Comparison of ENCODE assay signal across 8 cellular contexts in the genomic region with DNA sequence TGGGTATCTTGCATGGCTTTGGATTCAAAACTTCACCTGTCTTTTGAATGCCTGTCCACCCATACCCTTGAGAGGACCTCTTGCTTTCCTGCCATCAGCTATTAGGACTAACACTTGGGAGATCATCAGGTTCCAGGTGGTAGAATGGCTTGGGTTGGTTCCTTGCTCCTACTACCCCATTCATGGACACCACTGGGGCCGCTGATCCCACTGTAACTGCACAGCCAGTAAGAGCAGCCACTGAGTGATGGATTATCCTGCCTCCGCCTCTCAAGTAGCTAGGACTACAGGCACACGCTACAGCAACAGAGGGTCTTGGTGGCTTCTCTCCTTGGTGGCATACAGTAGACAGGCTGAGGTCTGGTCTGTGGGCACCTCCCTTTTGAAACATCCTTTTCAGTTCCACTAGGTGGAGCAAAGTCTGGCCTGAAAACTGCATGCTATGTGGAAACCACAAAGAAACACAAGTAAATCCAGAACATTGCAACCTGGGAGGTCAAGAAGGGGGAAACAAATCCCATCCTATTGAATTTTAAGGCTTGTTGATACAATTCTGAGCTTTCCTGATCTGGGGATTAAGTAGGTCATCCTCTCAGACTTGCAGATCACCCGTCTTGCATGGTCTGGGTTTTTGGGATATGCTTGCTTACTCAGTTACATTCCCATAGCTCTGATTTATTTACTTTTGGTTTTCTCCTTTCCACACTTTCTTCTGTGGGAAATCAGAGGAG. TPM values are rescaled to one million over a fixed set of nuclear protein-coding genes. Genes with fewer than 3 reads are reported as not detected.
DNase-seq lines count a peak whose midpoint lies in the region; ATAC-seq, FAIRE-seq and TF ChIP-seq lines count a peak whose summit lies in the region.

No MANE protein-coding gene starts in this region.

- WGBS in H1 (ENCODE audit: extremely low coverage in 1 of 2, insufficient coverage in 1 of 2, insufficient read length in 1 of 2, insufficient replicate concordance in 2 of 2, low coverage in 1 of 2, low lambda C conversion rate in 2 of 2, missing lambda C conversion rate in 1 of 2), 2 experiments: 85% methylated on average over 4 of the region's 4 CpGs; no CpG with 5 or more reads in 1 of the 2 experiments

- H3K4me1 ChIP-seq in Peyer's patch (peaks cover 0 to 14% (median 5%) of the 10 kb centered on the region in 4 donors), H1 (replicated peaks in 1 of 4; ENCODE audit: control insufficient read depth in 3 of 4, insufficient read depth in 4 of 4, low read length in 3 of 4) (no peaks in the 10 kb centered on the region), muscle layer of duodenum (ENCODE audit: control insufficient read depth in 1 of 2, insufficient read depth in 2 of 2, low read length in 2 of 2) (peaks cover 10 to 18% of the 10 kb centered on the region in 2 donors)

- CTCF ChIA-PET in H1 (lab: Charles Lee; ENCODE audit: partially characterized antibody): interaction anchor here (0.7 to 5.2 kb wide), 28 partner anchors 9 to 316 kb away, joined by 3 to 42 read pairs (median 4); a partner anchor contains a TSS

- peaks cover 3 to 7% of the 10 kb centered on the region in 2 experiments; a peak in 2 of 4 replicates for H3K79me2 ChIP-seq in H1 (ENCODE audit: control insufficient read depth in 1 of 2, insufficient read depth in 2 of 2, low read length in 2 of 2)

- H3K36me3 ChIP-seq in Peyer's patch (no peaks in the 10 kb centered on the region), H1 (ENCODE audit: control insufficient read depth in 2 of 4, insufficient read depth in 4 of 4, low read length in 3 of 4) (no peaks in the 10 kb centered on the region), muscle layer of duodenum (ENCODE audit: control insufficient read depth in 1 of 2, insufficient read depth in 2 of 2, low read length in 2 of 2) (peaks cover 0 to 4% of the 10 kb centered on the region in 2 donors)

- H3K79me1 ChIP-seq in H1 (ENCODE audit: low read depth, low read length): peaks cover 3% of the 10 kb centered on the region; the same call in 1 of the 2 replicates

- H2BK15ac ChIP-seq in H1 (ENCODE audit: low read length): peak overlapping the region; percentile 94; the same call in 1 of the 2 replicates

- no peak for TF ChIP-seq POLR2A in GM12891 (IDR thresholded peaks at IDR 0.05; ENCODE audit: low read depth, low read length)
- TF ChIP-seq POLR2A in Peyer's patch (IDR thresholded peaks at IDR 0.05): no peak
- TF ChIP-seq POLR2A in H1 (IDR thresholded peaks at IDR 0.05; ENCODE audit: control extremely low read depth in 1 of 2, low read depth in 2 of 2, low read length in 2 of 2): no peak

- ATAC-seq in HG03439 (IDR thresholded peaks at IDR 0.05; ENCODE audit: unreplicated experiment): no peak

- H2BK20ac ChIP-seq in H1 (ENCODE audit: low read length): no peak overlapping the region

- no peak overlapping the region for H3K14ac ChIP-seq in H1 (ENCODE audit: insufficient read length)

- no peak overlapping the region for H3K23ac ChIP-seq in H1 (ENCODE audit: insufficient read length)

- peak; percentile 64 for DNase-seq in AG08395 (ENCODE audit: low spot score)
- no peak for DNase-seq in GM12891 (ENCODE audit: insufficient read length, low spot score)
- DNase-seq in Peyer's patch: no peak
- DNase-seq in H1 (ENCODE audit: low read depth in 1 of 2, low spot score in 2 of 2): no peak
- no peak for DNase-seq in NCI-H446 treated with DMSO at 0.1 percent for 48 hours (lab: John Stamatoyannopoulos, UW)
- DNase-seq in middle frontal gyrus (ENCODE audit: extremely low spot score, low spot score): no peak

- FAIRE-seq in GM12891 (lab: Jason Lieb, UNC) (peak; percentile 88), H1 (lab: Jason Lieb, UNC) (peak; percentile 77)

- H3K23me2 ChIP-seq in H1 (ENCODE audit: low read depth, low read length): no peaks in the 10 kb centered on the region

- H4K91ac ChIP-seq in H1 (replicated peaks; ENCODE audit: insufficient read length, low read length): peak overlapping the region; percentile 46

- 0 out of 2 replicates have a peak overlapping the region, but pooled peaks have one; percentile 67 for H2BK5ac ChIP-seq in H1 (ENCODE audit: low read depth, low read length)

- H3K4me3 ChIP-seq in Peyer's patch (no peak overlapping the region), H1 (ENCODE audit: extremely low read depth in 1 of 4, insufficient read depth in 2 of 4, low read depth in 3 of 4, low read length in 4 of 4) (no peak overlapping the region), muscle layer of duodenum (ENCODE audit: low read depth in 1 of 2, low read length in 2 of 2) (no peak overlapping the region)

- H4K20me1 ChIP-seq in H1 (replicated peaks in 1 of 2; ENCODE audit: control insufficient read depth in 1 of 2, insufficient read depth in 2 of 2, low read length in 2 of 2): no peaks in the 10 kb centered on the region

- H2AFZ ChIP-seq in H1 (ENCODE audit: low read length): no peak overlapping the region

- H3K9me3 ChIP-seq in Peyer's patch (no peaks in the 10 kb centered on the region), H1 (ENCODE audit: insufficient read depth in 2 of 2, low read depth in 1 of 2, low read length in 1 of 2) (no peaks in the 10 kb centered on the region), muscle layer of duodenum (ENCODE audit: control insufficient read depth in 1 of 2, low read length in 2 of 2) (no peaks in the 10 kb centered on the region)

- H2BK12ac ChIP-seq in H1 (ENCODE audit: low read depth, low read length): peak overlapping the region; percentile 84; the same call in 1 of the 2 replicates

- peak; percentile 59 to 75 for TF ChIP-seq RAD21 in H1 (IDR thresholded peaks at IDR 0.05 in 1 of 2, conservative IDR thresholded peaks at IDR 0.05 in 1 of 2; ENCODE audit: low read depth in 2 of 2, low read length in 2 of 2)

- H3K27me3 ChIP-seq in Peyer's patch (no peaks in the 10 kb centered on the region), H1 (replicated peaks in 1 of 4; ENCODE audit: control insufficient read depth in 3 of 4, extremely low read depth in 1 of 4, insufficient read depth in 3 of 4, low read length in 3 of 4) (no peaks in the 10 kb centered on the region), muscle layer of duodenum (ENCODE audit: low read depth, low read length) (no peaks in the 10 kb centered on the region)

- no peak overlapping the region for H4K8ac ChIP-seq in H1 (ENCODE audit: extremely low read depth, insufficient read depth, low read length)

- no peak overlapping the region for H3K9ac ChIP-seq in H1 (replicated peaks in 1 of 4; ENCODE audit: extremely low read depth in 1 of 4, low read depth in 3 of 4, low read length in 3 of 4)

- POLR2A ChIA-PET in H1 (lab: Charles Lee; ENCODE audit: partially characterized antibody): interaction anchor here (1.4 to 4.1 kb wide), 3 partner anchors 9 to 23 kb away, joined by 5 to 22 read pairs (median 6); a partner anchor contains a TSS

- no peak overlapping the region for H3K18ac ChIP-seq in H1 (ENCODE audit: extremely low read depth, low read length)

- no peak overlapping the region for H4K5ac ChIP-seq in H1 (ENCODE audit: insufficient read length, low read depth, low read length)

- H3K4me2 ChIP-seq in H1 (ENCODE audit: insufficient read depth in 1 of 2, low read depth in 2 of 2, low read length in 2 of 2): no peak overlapping the region

- peak overlapping the region; percentile 53; the same call in 1 of the 2 replicates for H2AK5ac ChIP-seq in H1 (ENCODE audit: low read depth, low read length)

- no peak for TF ChIP-seq EP300 in H1 (IDR thresholded peaks at IDR 0.05; ENCODE audit: borderline replicate concordance in 1 of 2, low read depth in 2 of 2, low read length in 2 of 2)

- TF ChIP-seq CTCF in Peyer's patch (IDR thresholded peaks at IDR 0.05): peak in 5 of 6 experiments; percentile 15 to 51 (median 49)
- peak; percentile 15 to 77 (median 50) for TF ChIP-seq CTCF in H1 (IDR thresholded peaks at IDR 0.05; ENCODE audit: control extremely low read depth in 1 of 3, insufficient read depth in 1 of 3, low read depth in 1 of 3, low read length in 3 of 3)

- no peak overlapping the region for H3K56ac ChIP-seq in H1 (replicated peaks; ENCODE audit: insufficient read length, low read depth, low read length)

- peak overlapping the region; percentile 11 to 87 (median 40) for H3K27ac ChIP-seq in Peyer's patch
- H3K27ac ChIP-seq in H1 (ENCODE audit: low read depth, low read length): no peak overlapping the region
- H3K27ac ChIP-seq in muscle layer of duodenum (ENCODE audit: low read length): peak overlapping the region; percentile 88

- no peak overlapping the region for H3K4ac ChIP-seq in H1 (replicated peaks; ENCODE audit: insufficient read length, low read depth, low read length)

- no peak overlapping the region for H2BK120ac ChIP-seq in H1 (replicated peaks; ENCODE audit: low read depth, low read length)

RNA-seq across cellular contexts. Expression of a gene that starts 9.4 kb away (rescaled TPM):
- polyA plus RNA-seq in GM12891 (2012; ENCODE audit: low read depth, missing spikeins): 13.8 TPM
- 10 to 100 TPM; 38.0 to 78.3 (median 65.8) TPM for total RNA-seq in Peyer's patch
- 26.2 and 26.6 TPM in 2 replicates for total RNA-seq in H1 (2021; fragmentation: NEBNext Ultra II Directional; extraction: Animal tissue kit (Norgen Biotek cat#: 25700))
- polyA plus RNA-seq in H1 (2011; rRNA removed): 29.9 and 37.0 TPM in 2 replicates
- polyA plus RNA-seq in H1 (2011; cell fraction: cytosol; rRNA removed): 24.6 TPM
- polyA plus RNA-seq in H1 (2011; cell fraction: nucleus; rRNA removed): 27.2 TPM
- polyA plus RNA-seq in H1 (2012, experiment 1 of 2): 14.7 to 20.7 TPM (median 20.2 TPM) in 4 replicates
- polyA plus RNA-seq in H1 (2012, experiment 2 of 2): 19.6 TPM
- 24.7 TPM for polyA plus RNA-seq in H1 (2013, experiment 1 of 2)
- polyA plus RNA-seq in H1 (2013, experiment 2 of 2): 25.2 TPM
- 33.2 and 39.3 TPM in 2 replicates for polyA minus RNA-seq in H1 (2011; rRNA and poly(A)+ RNA removed)
- 23.0 TPM for polyA minus RNA-seq in H1 (2011; cell fraction: cytosol; rRNA and poly(A)+ RNA removed)
- polyA minus RNA-seq in H1 (2011; cell fraction: nucleus; rRNA and poly(A)+ RNA removed): 16.1 TPM

RNA-seq across cellular contexts. Expression of a gene that starts 38.7 kb away (rescaled TPM):
- polyA plus RNA-seq in GM12891 (2012; ENCODE audit: low read depth, missing spikeins): 15.4 TPM
- 10 to 100 TPM in 1 of 4 donors, 1 to 10 TPM in 3; 1.9 to 37.1 (median 8.0) TPM for total RNA-seq in Peyer's patch
- total RNA-seq in H1 (2021; fragmentation: NEBNext Ultra II Directional; extraction: Animal tissue kit (Norgen Biotek cat#: 25700)): 20.5 TPM in 2 replicates
- 23.5 and 29.3 TPM in 2 replicates for polyA plus RNA-seq in H1 (2011; rRNA removed)
- polyA plus RNA-seq in H1 (2011; cell fraction: cytosol; rRNA removed): 23.5 TPM
- polyA plus RNA-seq in H1 (2011; cell fraction: nucleus; rRNA removed): 34.5 TPM
- 18.9 to 21.4 TPM (median 20.7 TPM) in 4 replicates for polyA plus RNA-seq in H1 (2012, experiment 1 of 2)
- polyA plus RNA-seq in H1 (2012, experiment 2 of 2): 20.1 TPM
- 10.6 TPM for polyA plus RNA-seq in H1 (2013, experiment 1 of 2)
- polyA plus RNA-seq in H1 (2013, experiment 2 of 2): 9.8 TPM
- polyA minus RNA-seq in H1 (2011; rRNA and poly(A)+ RNA removed): 58.2 and 63.8 TPM in 2 replicates
- 17.2 TPM for polyA minus RNA-seq in H1 (2011; cell fraction: cytosol; rRNA and poly(A)+ RNA removed)
- 50.5 TPM for polyA minus RNA-seq in H1 (2011; cell fraction: nucleus; rRNA and poly(A)+ RNA removed)

RNA-seq across cellular contexts. Expression of a gene that starts 38.9 kb away (rescaled TPM):
- 9.7 TPM for polyA plus RNA-seq in GM12891 (2012; ENCODE audit: low read depth, missing spikeins)
- 1 to 10 TPM; 1.4 to 9.1 (median 2.4) TPM for total RNA-seq in Peyer's patch
- total RNA-seq in H1 (2021; fragmentation: NEBNext Ultra II Directional; extraction: Animal tissue kit (Norgen Biotek cat#: 25700)): 15.3 and 16.2 TPM in 2 replicates
- polyA plus RNA-seq in H1 (2011; rRNA removed): 5.3 and 8.8 TPM in 2 replicates
- polyA plus RNA-seq in H1 (2011; cell fraction: cytosol; rRNA removed): 10.7 TPM
- polyA plus RNA-seq in H1 (2011; cell fraction: nucleus; rRNA removed): 4.1 TPM
- polyA plus RNA-seq in H1 (2012, experiment 1 of 2): 17.5 to 21.4 TPM (median 19.0 TPM) in 4 replicates
- 10.8 TPM for polyA plus RNA-seq in H1 (2012, experiment 2 of 2)
- polyA plus RNA-seq in H1 (2013, experiment 1 of 2): 16.6 TPM
- 18.0 TPM for polyA plus RNA-seq in H1 (2013, experiment 2 of 2)
- 4.5 and 5.0 TPM in 2 replicates for polyA minus RNA-seq in H1 (2011; rRNA and poly(A)+ RNA removed)
- polyA minus RNA-seq in H1 (2011; cell fraction: cytosol; rRNA and poly(A)+ RNA removed): 4.0 TPM
- polyA minus RNA-seq in H1 (2011; cell fraction: nucleus; rRNA and poly(A)+ RNA removed): 3.0 TPM
